17 cellular contexts compared by ENCODE assay signal in genomic region chr1:1755852-1756251, GRCh38. TPM values are rescaled to one million over a fixed set of nuclear protein-coding genes. Genes with fewer than 3 reads are reported as not detected.
DNase-seq lines count a peak whose midpoint lies in the region; ATAC-seq, FAIRE-seq and TF ChIP-seq lines count a peak whose summit lies in the region.
"Had no signal": no experiment of that assay in that cellular context is flagged by ENCODE, and none has a peak within 500 bp of the region (broad histone marks: within the 10 kb centered on the region; RNA-seq: fewer than 3 reads in every experiment).

No MANE protein-coding gene starts in this region.

- peaks cover 21% of the 10 kb centered on the region for H3K36me3 Mint-ChIP-seq in activated CD4-positive, alpha-beta memory T cell treated with anti-CD3 and anti-CD28 coated beads for 36 hours

- no peak overlapping the region for H3K4me3 Mint-ChIP-seq in activated CD4-positive, alpha-beta memory T cell treated with anti-CD3 and anti-CD28 coated beads for 36 hours
- H3K4me3 Mint-ChIP-seq: CD8-positive, alpha-beta T cell; GM23338 had no signal

- no peak for TF ChIP-seq EP300 in HepG2 (IDR thresholded peaks at IDR 0.05; ENCODE audit: low read depth in 2 of 2, low read length in 2 of 2)
- no peak for TF ChIP-seq EP300 in HepG2 (CRISPR knock-in tag; IDR thresholded peaks at IDR 0.05; ENCODE audit: borderline replicate concordance)

- no peaks in the 10 kb centered on the region for H3K27me3 Mint-ChIP-seq in activated CD4-positive, alpha-beta memory T cell treated with anti-CD3 and anti-CD28 coated beads for 36 hours

- no peaks in the 10 kb centered on the region for H3K79me2 ChIP-seq in HepG2 (ENCODE audit: insufficient read depth, low read length)

- no peak overlapping the region for H3K4me3 ChIP-seq in IMR-90 (ENCODE audit: insufficient read depth, low read depth, low read length)
- no peak overlapping the region for H3K4me3 ChIP-seq in HepG2 (replicated peaks in 1 of 3; ENCODE audit: insufficient read depth in 1 of 3, low read depth in 2 of 3, low read length in 3 of 3)
- H3K4me3 ChIP-seq in neuronal stem cell (ENCODE audit: low read length in 2 of 2) = no peak overlapping the region
- H3K4me3 ChIP-seq: A549, GM23338 had no signal

- H3K9me3 Mint-ChIP-seq in activated CD4-positive, alpha-beta memory T cell treated with anti-CD3 and anti-CD28 coated beads for 36 hours = no peaks in the 10 kb centered on the region
- H3K9me3 Mint-ChIP-seq: CD8-positive, alpha-beta T cell; GM23338 had no signal

- H3K14ac ChIP-seq in IMR-90 (replicated peaks; ENCODE audit: low read depth, low read length) (no peak overlapping the region), neuronal stem cell (ENCODE audit: low read length) (no peak overlapping the region)

- FAIRE-seq in HepG2 (lab: Jason Lieb, UNC) = no peak
- FAIRE-seq: A549, D721Med, GM18507 had no signal

- H3K4me1 Mint-ChIP-seq in activated CD4-positive, alpha-beta memory T cell treated with anti-CD3 and anti-CD28 coated beads for 36 hours (ENCODE audit: low read depth) = no peaks in the 10 kb centered on the region

- no peak overlapping the region for H4K5ac ChIP-seq in IMR-90 (ENCODE audit: low read depth, low read length)

- no peak overlapping the region for H3K27ac Mint-ChIP-seq in activated CD4-positive, alpha-beta memory T cell treated with anti-CD3 and anti-CD28 coated beads for 36 hours
- H3K27ac Mint-ChIP-seq: CD8-positive, alpha-beta T cell; GM23338 had no signal

- H3K27me3 ChIP-seq in IMR-90 (ENCODE audit: control insufficient read depth, insufficient read depth, low read length) (no peaks in the 10 kb centered on the region), HepG2 (ENCODE audit: control insufficient read depth in 1 of 2, insufficient read depth in 2 of 2, low read length in 2 of 2) (no peaks in the 10 kb centered on the region), neuronal stem cell (ENCODE audit: control insufficient read depth in 3 of 3, insufficient read depth in 3 of 3, low read depth in 1 of 3, low read length in 3 of 3) (no peaks in the 10 kb centered on the region)
- H3K27me3 ChIP-seq: BE2C had no signal

- H4K20me1 ChIP-seq in IMR-90 (ENCODE audit: insufficient read depth, low read length) (peaks cover 13% of the 10 kb centered on the region; the same call in 1 of the 2 replicates), HepG2 (ENCODE audit: insufficient read depth, low read length) (no peaks in the 10 kb centered on the region)

- no peak overlapping the region for H3K18ac ChIP-seq in IMR-90 (ENCODE audit: low read depth, low read length)
- H3K18ac ChIP-seq in neuronal stem cell (ENCODE audit: low read length) = no peak overlapping the region

- H2BK120ac ChIP-seq in IMR-90 (ENCODE audit: low read depth, low read length) = no peak overlapping the region
- no peak overlapping the region for H2BK120ac ChIP-seq in neuronal stem cell (ENCODE audit: low read depth, low read length)

- H2BK5ac ChIP-seq in IMR-90 (ENCODE audit: low read depth, low read length, poor library complexity, severe bottlenecking) (no peak overlapping the region), neuronal stem cell (ENCODE audit: low read length) (no peak overlapping the region)

- H3K4ac ChIP-seq in IMR-90 (ENCODE audit: low read depth, low read length) (no peak overlapping the region), neuronal stem cell (ENCODE audit: low read length) (no peak overlapping the region)

- no peak overlapping the region for H2BK15ac ChIP-seq in IMR-90 (ENCODE audit: low read depth, low read length)
- no peak overlapping the region for H2BK15ac ChIP-seq in neuronal stem cell (ENCODE audit: low read length)

- H3K9ac ChIP-seq in IMR-90 (ENCODE audit: low read depth, low read length) (no peak overlapping the region), HepG2 (ENCODE audit: insufficient read depth, low read depth, low read length) (no peak overlapping the region), neuronal stem cell (ENCODE audit: low read depth, low read length, poor library complexity) (no peak overlapping the region)

- H2AK5ac ChIP-seq in IMR-90 (ENCODE audit: low read depth, low read length) (no peak overlapping the region), neuronal stem cell (ENCODE audit: low read depth, low read length) (no peak overlapping the region)

- H4K91ac ChIP-seq in IMR-90 (ENCODE audit: insufficient read depth, low read depth, low read length) (no peak overlapping the region), neuronal stem cell (ENCODE audit: low read depth, low read length, poor library complexity) (no peak overlapping the region)

- ATAC-seq in IMR-90 (ENCODE audit: low read depth) (no peak), HepG2 (no peak), GM18505 (IDR thresholded peaks at IDR 0.05; ENCODE audit: unreplicated experiment) (no peak), HG03469 (IDR thresholded peaks at IDR 0.05; ENCODE audit: unreplicated experiment) (no peak)
- ATAC-seq: A549; CD8-positive, alpha-beta T cell; GM23338 had no signal

- no peak overlapping the region for H2BK12ac ChIP-seq in neuronal stem cell (ENCODE audit: low read length)

- H3K9me3 ChIP-seq in IMR-90 (ENCODE audit: control insufficient read depth, insufficient read depth, low read length) (no peaks in the 10 kb centered on the region), HepG2 (ENCODE audit: low read length) (no peaks in the 10 kb centered on the region), neuronal stem cell (replicated peaks in 1 of 2; ENCODE audit: control insufficient read depth in 2 of 2, insufficient read depth in 1 of 2, low read depth in 1 of 2, low read length in 2 of 2) (no peaks in the 10 kb centered on the region)
- H3K9me3 ChIP-seq: A549, BE2C had no signal

- TF ChIP-seq CTCF in IMR-90 (conservative IDR thresholded peaks at IDR 0.05; ENCODE audit: low read depth, low read length) (no peak), HepG2 (CRISPR knock-in tag; IDR thresholded peaks at IDR 0.05) (no peak)

- H3K79me1 ChIP-seq in IMR-90 (ENCODE audit: low read depth in 1 of 2, low read length in 2 of 2) = peaks cover 5 to 16% of the 10 kb centered on the region in 2 experiments; a peak in 3 of 4 replicates
- H3K79me1 ChIP-seq in neuronal stem cell (ENCODE audit: low read depth, low read length) = peaks cover 25% of the 10 kb centered on the region

- DNase-seq in IMR-90 = no peak
- DNase-seq in HepG2 (ENCODE audit: low spot score) = no peak
- no peak for DNase-seq in neuronal stem cell (ENCODE audit: low spot score)
- DNase-seq in activated CD4-positive, alpha-beta memory T cell treated with anti-CD3 and anti-CD28 coated beads for 36 hours = no peak
- DNase-seq: BE2C; CD8-positive, alpha-beta T cell; COR-L47; DND-41; KBM-7 had no signal

- no peak for TF ChIP-seq RAD21 in IMR-90 (IDR thresholded peaks at IDR 0.05; ENCODE audit: low read length)
- no peak for TF ChIP-seq RAD21 in HepG2 (CRISPR knock-in tag; IDR thresholded peaks at IDR 0.05)

- BruUV-seq in IMR-90 (replicated peaks; lab: Mats Ljungman, UMichigan) (no TSS peak), HepG2 (replicated peaks; lab: Mats Ljungman, UMichigan) (no TSS peak)

- no peak overlapping the region for H3K56ac ChIP-seq in IMR-90 (ENCODE audit: extremely low read depth, insufficient read depth, low read length)

- dilution Hi-C loops in IMR-90 (cut with HindIII; ENCODE audit: low sequenced_read_pairs, unreplicated experiment) = no loop called here

- intact Hi-C loops in IMR-90 (cut with micrococcal nuclease) (no loop called here), HepG2 (cut with micrococcal nuclease; ENCODE audit: unreplicated experiment) (no loop called here)
- intact Hi-C loops in activated CD4-positive, alpha-beta memory T cell treated with anti-CD3 and anti-CD28 coated beads for 36 hours (cut with micrococcal nuclease) = no loop called here

- CTCF ChIA-PET in IMR-90 (lab: Yijun Ruan, JAX) = no interaction called here
- CTCF ChIA-PET in HepG2 (lab: Yijun Ruan, JAX; ENCODE audit: low intra/inter-chr PET ratio, low total read pairs) = no interaction called here
- CTCF ChIA-PET in activated CD4-positive, alpha-beta memory T cell treated with anti-CD3 and anti-CD28 coated beads for 36 hours (lab: Charles Lee) = interaction anchor here (1.4 kb wide), 1 partner anchor 150 kb away, joined by 3 read pairs; no protein-coding TSS in a partner anchor

- POLR2A ChIA-PET in IMR-90 (lab: Charles Lee; ENCODE audit: unreplicated experiment) = no interaction called here
- POLR2A ChIA-PET in HepG2 (lab: Yijun Ruan, JAX) = interaction anchor here (1.2 kb wide), 1 partner anchor 13 kb away, joined by 3 read pairs; no protein-coding TSS in a partner anchor
- POLR2A ChIA-PET in activated CD4-positive, alpha-beta memory T cell treated with anti-CD3 and anti-CD28 coated beads for 36 hours (lab: Charles Lee) = no interaction called here

- H3K23ac ChIP-seq in IMR-90 (ENCODE audit: low read depth, low read length) (no peak overlapping the region), neuronal stem cell (ENCODE audit: low read depth, low read length, poor library complexity) (peak overlapping the region; percentile 20)

- H4K8ac ChIP-seq in IMR-90 (ENCODE audit: low read depth in 2 of 2, low read length in 2 of 2) = no peak overlapping the region
- no peak overlapping the region for H4K8ac ChIP-seq in neuronal stem cell (ENCODE audit: low read depth, low read length)

- in situ Hi-C loops in IMR-90 (cut with MboI; ENCODE audit: low sequenced_read_pairs) = no loop called here
- in situ Hi-C loops in HepG2 (cut with HindIII; ENCODE audit: extremely low pct_ligation_motif_present, low pct_unique_long_range_greater_than_20kb) = no loop called here

- H2AFZ ChIP-seq in IMR-90 (replicated peaks; ENCODE audit: low read length, poor library complexity) (no peak overlapping the region), HepG2 (ENCODE audit: low read length) (no peak overlapping the region), neuronal stem cell (ENCODE audit: low read length) (no peak overlapping the region)
- H2AFZ ChIP-seq: GM23338 had no signal

- no peak for TF ChIP-seq POLR2A in IMR-90 (IDR thresholded peaks at IDR 0.05; ENCODE audit: low read depth, low read length)
- no peak for TF ChIP-seq POLR2A in HepG2 (IDR thresholded peaks at IDR 0.05; ENCODE audit: insufficient read depth in 1 of 2, low read depth in 2 of 2, low read length in 2 of 2)
- TF ChIP-seq POLR2A in GM18505 (IDR thresholded peaks at IDR 0.05; ENCODE audit: borderline replicate concordance, extremely low read depth, insufficient read depth, insufficient read length) = no peak

- H2AK9ac ChIP-seq in IMR-90 (replicated peaks; ENCODE audit: low read depth, low read length, poor library complexity) = peak overlapping the region; percentile 72

- no peak overlapping the region for H2BK20ac ChIP-seq in IMR-90 (ENCODE audit: low read depth, low read length)

- 96% methylated on average over 13 of the region's 15 CpGs; no CpG with 5 or more reads in 1 of the 2 experiments for WGBS in IMR-90 (ENCODE audit: extremely low coverage in 2 of 2, insufficient read length in 1 of 2), 2 experiments
- over 99% methylated on average over 11 of the region's 15 CpGs for WGBS in HepG2 (ENCODE audit: low lambda C conversion rate)
- WGBS in neuronal stem cell (ENCODE audit: extremely low coverage in 2 of 2, insufficient read length in 2 of 2, insufficient replicate concordance in 1 of 2), 2 donors = no CpG with 5 or more reads among the region's 15 CpGs

- H3K27ac ChIP-seq in IMR-90 (ENCODE audit: insufficient read depth, low read length) (no peak overlapping the region), HepG2 (ENCODE audit: extremely low read length, insufficient read depth, low read length) (no peak overlapping the region), neuronal stem cell (replicated peaks; ENCODE audit: low read length) (no peak overlapping the region)
- H3K27ac ChIP-seq: A549, C4-2B, HL-60 had no signal

- H3K36me3 ChIP-seq in IMR-90 (ENCODE audit: control insufficient read depth, insufficient read depth, low read length) = peaks cover 58% of the 10 kb centered on the region
- peaks cover 30 to 60% of the 10 kb centered on the region in 2 experiments for H3K36me3 ChIP-seq in HepG2 (replicated peaks in 1 of 2; ENCODE audit: control insufficient read depth in 1 of 2, insufficient read depth in 2 of 2, low read length in 2 of 2)
- H3K36me3 ChIP-seq in neuronal stem cell (replicated peaks in 1 of 2; ENCODE audit: control insufficient read depth in 2 of 2, insufficient read depth in 2 of 2, low read length in 2 of 2) = peaks cover 42 to 78% of the 10 kb centered on the region in 2 donors

- H3K9me1 ChIP-seq in IMR-90 (ENCODE audit: insufficient read depth, low read length) = no peaks in the 10 kb centered on the region; the same call in 1 of the 2 replicates

- H3K4me1 ChIP-seq in IMR-90 (ENCODE audit: control insufficient read depth, insufficient read depth, low read length) = no peaks in the 10 kb centered on the region
- peaks cover 21% of the 10 kb centered on the region for H3K4me1 ChIP-seq in HepG2 (ENCODE audit: insufficient read depth, low read length)
- H3K4me1 ChIP-seq in neuronal stem cell (ENCODE audit: control insufficient read depth in 2 of 2, insufficient read depth in 1 of 2, low read depth in 1 of 2, low read length in 2 of 2) = no peaks in the 10 kb centered on the region

- H3K4me2 ChIP-seq in IMR-90 (ENCODE audit: low read depth, low read length) (no peak overlapping the region), HepG2 (ENCODE audit: low read depth, low read length) (no peak overlapping the region), neuronal stem cell (ENCODE audit: insufficient read depth, low read length, poor library complexity, severe bottlenecking) (no peak overlapping the region)
- H3K4me2 ChIP-seq: A549, GM23338 had no signal

RNA-seq across cellular contexts. Expression of gene NADK, which starts 22.4 kb away (rescaled TPM):
- total RNA-seq in IMR-90 (2012; rRNA removed) (12.5 and 13.6 TPM in 2 replicates), HepG2 (2016; rRNA removed; fragmentation: Illumina TruSeq; extraction: Trizol) (47.6 and 60.1 TPM in 2 replicates)
- polyA plus RNA-seq in IMR-90 (2012; rRNA removed) (56.1 and 57.5 TPM in 2 replicates), HepG2 (2011; rRNA removed) (56.6 and 74.9 TPM in 2 replicates)
- 34.3 and 43.7 TPM in 2 replicates for polyA plus RNA-seq in IMR-90 (2012; cell fraction: cytosol; rRNA removed)
- 99.9 and 143 TPM in 2 replicates for polyA plus RNA-seq in IMR-90 (2012; cell fraction: nucleus; rRNA removed; ENCODE audit: low replicate concordance)
- total RNA-seq in HepG2 (2016; cell fraction: cytosol; rRNA removed; fragmentation: Illumina TruSeq; extraction: Trizol; ENCODE audit: low read depth) = 29.8 and 30.8 TPM in 2 replicates
- 38.7 and 62.4 TPM in 2 replicates for total RNA-seq in HepG2 (2016; cell fraction: insoluble cytoplasmic fraction; rRNA removed; fragmentation: Illumina TruSeq; extraction: Trizol)
- 61.8 and 69.8 TPM in 2 replicates for total RNA-seq in HepG2 (2016; cell fraction: membrane; rRNA removed; fragmentation: Illumina TruSeq; extraction: Trizol)
- 56.0 and 58.2 TPM in 2 replicates for total RNA-seq in HepG2 (2016; cell fraction: nucleus; rRNA removed; fragmentation: Illumina TruSeq; extraction: Trizol)
- 44.7 and 49.3 TPM in 2 replicates for polyA plus RNA-seq in HepG2 (2011; cell fraction: cytosol; rRNA removed)
- 195 and 220 TPM in 2 replicates for polyA plus RNA-seq in HepG2 (2011; cell fraction: nucleus; rRNA removed)
- polyA plus RNA-seq in HepG2 (2012) = 34.7 and 51.8 TPM in 2 replicates
- polyA plus RNA-seq in HepG2 (2016; cell fraction: cytosol; fragmentation: Illumina TruSeq; extraction: Trizol; ENCODE audit: low read depth) = 30.4 and 32.6 TPM in 2 replicates
- polyA plus RNA-seq in HepG2 (2016; cell fraction: insoluble cytoplasmic fraction; fragmentation: Illumina TruSeq; extraction: Trizol; ENCODE audit: low read depth) = 44.6 and 56.1 TPM in 2 replicates
- 62.4 and 63.0 TPM in 2 replicates for polyA plus RNA-seq in HepG2 (2016; cell fraction: membrane; fragmentation: Illumina TruSeq; extraction: Trizol; ENCODE audit: low read depth)
- polyA plus RNA-seq in HepG2 (2016; cell fraction: nucleus; fragmentation: Illumina TruSeq; extraction: Trizol; ENCODE audit: insufficient read depth, low read depth) = 149 and 161 TPM in 2 replicates
- 59.5 and 61.8 TPM in 2 replicates for polyA minus RNA-seq in HepG2 (2011; rRNA and poly(A)+ RNA removed; ENCODE audit: low replicate concordance)
- polyA minus RNA-seq in HepG2 (2011; cell fraction: cytosol; rRNA and poly(A)+ RNA removed) = 27.9 and 28.0 TPM in 2 replicates
- 37.6 and 42.4 TPM in 2 replicates for polyA minus RNA-seq in HepG2 (2011; cell fraction: nucleus; rRNA and poly(A)+ RNA removed)
- 45.5 TPM for polyA plus RNA-seq in neuronal stem cell (2013, experiment 1 of 2)
- polyA plus RNA-seq in neuronal stem cell (2013, experiment 2 of 2) = 43.7 TPM
- 10 to 100 TPM; 56.2 to 57.4 TPM for total RNA-seq in activated CD4-positive, alpha-beta memory T cell treated with anti-CD3 and anti-CD28 coated beads for 36 hours

RNA-seq across cellular contexts. Expression of gene CDK11A, which starts 31.7 kb away (rescaled TPM):
- total RNA-seq in IMR-90 (2012; rRNA removed) (1.8 and 5.8 TPM in 2 replicates), HepG2 (2016; rRNA removed; fragmentation: Illumina TruSeq; extraction: Trizol) (4.7 and 17.9 TPM in 2 replicates)
- polyA plus RNA-seq in IMR-90 (2012; rRNA removed) (17.1 and 20.0 TPM in 2 replicates), HepG2 (2011; rRNA removed) (11.2 and 14.2 TPM in 2 replicates)
- 3.5 and 3.9 TPM in 2 replicates for polyA plus RNA-seq in IMR-90 (2012; cell fraction: cytosol; rRNA removed)
- 83.0 and 135 TPM in 2 replicates for polyA plus RNA-seq in IMR-90 (2012; cell fraction: nucleus; rRNA removed; ENCODE audit: low replicate concordance)
- total RNA-seq in HepG2 (2016; cell fraction: cytosol; rRNA removed; fragmentation: Illumina TruSeq; extraction: Trizol; ENCODE audit: low read depth) = 26.1 and 31.2 TPM in 2 replicates
- total RNA-seq in HepG2 (2016; cell fraction: insoluble cytoplasmic fraction; rRNA removed; fragmentation: Illumina TruSeq; extraction: Trizol) = 4.9 and 21.2 TPM in 2 replicates
- 6.7 TPM in 2 replicates for total RNA-seq in HepG2 (2016; cell fraction: membrane; rRNA removed; fragmentation: Illumina TruSeq; extraction: Trizol)
- 29.5 and 30.0 TPM in 2 replicates for total RNA-seq in HepG2 (2016; cell fraction: nucleus; rRNA removed; fragmentation: Illumina TruSeq; extraction: Trizol)
- 2.1 and 5.1 TPM in 2 replicates for polyA plus RNA-seq in HepG2 (2011; cell fraction: cytosol; rRNA removed)
- polyA plus RNA-seq in HepG2 (2011; cell fraction: nucleus; rRNA removed) = 158 and 182 TPM in 2 replicates
- 22.5 and 32.0 TPM in 2 replicates for polyA plus RNA-seq in HepG2 (2012)
- 3.1 and 4.1 TPM in 2 replicates for polyA plus RNA-seq in HepG2 (2016; cell fraction: cytosol; fragmentation: Illumina TruSeq; extraction: Trizol; ENCODE audit: low read depth)
- polyA plus RNA-seq in HepG2 (2016; cell fraction: insoluble cytoplasmic fraction; fragmentation: Illumina TruSeq; extraction: Trizol; ENCODE audit: low read depth) = 7.1 and 9.9 TPM in 2 replicates
- polyA plus RNA-seq in HepG2 (2016; cell fraction: membrane; fragmentation: Illumina TruSeq; extraction: Trizol; ENCODE audit: low read depth) = 3.9 and 4.2 TPM in 2 replicates
- 134 and 148 TPM in 2 replicates for polyA plus RNA-seq in HepG2 (2016; cell fraction: nucleus; fragmentation: Illumina TruSeq; extraction: Trizol; ENCODE audit: insufficient read depth, low read depth)
- polyA minus RNA-seq in HepG2 (2011; rRNA and poly(A)+ RNA removed; ENCODE audit: low replicate concordance) = 8.3 and 9.0 TPM in 2 replicates
- polyA minus RNA-seq in HepG2 (2011; cell fraction: cytosol; rRNA and poly(A)+ RNA removed) = 64.2 and 65.9 TPM in 2 replicates
- 24.2 and 24.7 TPM in 2 replicates for polyA minus RNA-seq in HepG2 (2011; cell fraction: nucleus; rRNA and poly(A)+ RNA removed)
- polyA plus RNA-seq in neuronal stem cell (2013, experiment 1 of 2) = 23.9 TPM
- 23.6 TPM for polyA plus RNA-seq in neuronal stem cell (2013, experiment 2 of 2)
- 10 to 100 TPM; 44.5 to 49.1 TPM for total RNA-seq in activated CD4-positive, alpha-beta memory T cell treated with anti-CD3 and anti-CD28 coated beads for 36 hours
